ENCODE assay signal across 8 cellular contexts in genomic region chr19:1652471-1653299, GRCh38. TPM values are rescaled to one million over a fixed set of nuclear protein-coding genes. Genes with fewer than 3 reads are reported as not detected.
DNase-seq lines count a peak whose midpoint lies in the region; ATAC-seq, FAIRE-seq and TF ChIP-seq lines count a peak whose summit lies in the region.

TSS of gene TCF3 (minus strand) at chr19:1652615. CDS start at chr19:1650248, 2,367 bp downstream.

- peak within 1 kb of the TSS; percentile 94 for H3K4me3 ChIP-seq in OCI-LY7 (ENCODE audit: low read depth, low read length, poor library complexity, severe bottlenecking)

- BruUV-seq in OCI-LY7 (replicated peaks; lab: Mats Ljungman, UMichigan), result no TSS peak

- H4K20me1 ChIP-seq in OCI-LY7 (ENCODE audit: insufficient read depth, low read length), result no peaks in the 10 kb centered on the region

- H3K4me1 ChIP-seq in OCI-LY7 (ENCODE audit: insufficient read depth, low read length, poor library complexity, severe bottlenecking), result peaks cover 54% of the 10 kb centered on the region

- no peak for FAIRE-seq in D721Med (lab: Jason Lieb, UNC)

- H2AFZ ChIP-seq in OCI-LY7 (ENCODE audit: low read length), result peak within 1 kb of the TSS; percentile 67; the same call in 1 of the 2 replicates

- H3K9me3 Mint-ChIP-seq in endothelial cell (ENCODE audit: unreplicated experiment) (no peaks in the 10 kb centered on the region), mesothelial cell of epicardium (no peaks in the 10 kb centered on the region)

- H3K4me1 Mint-ChIP-seq in endothelial cell (ENCODE audit: unreplicated experiment) (peaks cover 7% of the 10 kb centered on the region), mesothelial cell of epicardium (peaks cover 19% of the 10 kb centered on the region)

- H3K27ac Mint-ChIP-seq in endothelial cell (ENCODE audit: unreplicated experiment) (peak within 1 kb of the TSS; percentile 90), mesothelial cell of epicardium (peak within 1 kb of the TSS; percentile 98)

- intact Hi-C loops in OCI-LY7 (cut with micrococcal nuclease; ENCODE audit: unreplicated experiment), result loop anchor here (1.0 to 2.0 kb wide), 2 partner anchors 13 to 48 kb away; partner anchors contain the start of gene UQCR11

- H3K36me3 ChIP-seq in OCI-LY7 (ENCODE audit: insufficient read depth, low read length), result peaks cover 39% of the 10 kb centered on the region

- ATAC-seq in GM21526 (IDR thresholded peaks at IDR 0.05; ENCODE audit: low FRiP score, unreplicated experiment), result peak; percentile 59

- POLR2A ChIA-PET in OCI-LY7 (lab: Charles Lee), result interaction anchor here (1.1 to 1.2 kb wide), 2 partner anchors 11 to 13 kb away, joined by 4 to 7 read pairs; no protein-coding TSS in a partner anchor

- H3K79me2 ChIP-seq in OCI-LY7 (ENCODE audit: insufficient read depth, low read depth, low read length), result peaks cover 38% of the 10 kb centered on the region

- H3K36me3 Mint-ChIP-seq in endothelial cell (ENCODE audit: low read depth, unreplicated experiment) (peaks cover 16% of the 10 kb centered on the region), mesothelial cell of epicardium (no peaks in the 10 kb centered on the region)

- H3K9me3 ChIP-seq in OCI-LY7 (ENCODE audit: low read length), result no peaks in the 10 kb centered on the region

- H3K4me3 Mint-ChIP-seq in endothelial cell (ENCODE audit: unreplicated experiment), result peak within 1 kb of the TSS; percentile 98
- H3K4me3 Mint-ChIP-seq in mesothelial cell of epicardium, result peak within 1 kb of the TSS; percentile 94

- H3K27me3 Mint-ChIP-seq in endothelial cell (ENCODE audit: unreplicated experiment) (peaks cover 3% of the 10 kb centered on the region), mesothelial cell of epicardium (ENCODE audit: low read depth) (no peaks in the 10 kb centered on the region)

- CTCF ChIA-PET in OCI-LY7 (lab: Charles Lee; ENCODE audit: unreplicated experiment), result interaction anchor here (1.4 kb wide), 1 partner anchor 16 kb away, joined by 3 read pairs; no protein-coding TSS in a partner anchor

- peak within 1 kb of the TSS; percentile 98 for H3K27ac ChIP-seq in OCI-LY7 (ENCODE audit: low read depth, low read length, poor library complexity, severe bottlenecking)

- H3K4me2 ChIP-seq in OCI-LY7 (ENCODE audit: low read length), result peak within 1 kb of the TSS; percentile 93

- no peak for TF ChIP-seq CTCF in D721Med (IDR thresholded peaks at IDR 0.05; ENCODE audit: insufficient read depth, missing control alignments)
- no peak for TF ChIP-seq CTCF in OCI-LY7 (conservative IDR thresholded peaks at IDR 0.05; ENCODE audit: low read length)
- no peak for TF ChIP-seq CTCF in endothelial cell (IDR thresholded peaks at IDR 0.05; ENCODE audit: unreplicated experiment)
- no peak for TF ChIP-seq CTCF in mesothelial cell of epicardium (IDR thresholded peaks at IDR 0.05; ENCODE audit: unreplicated experiment)

- DNase-seq in D721Med (ENCODE audit: insufficient read length, low spot score), result peak; percentile 99
- DNase-seq in HuH-7.5 (ENCODE audit: low spot score), result peak; percentile 100
- peak; percentile 100 for DNase-seq in OCI-LY7 (ENCODE audit: low spot score)
- peak; percentile 98 for DNase-seq in activated T-cell treated with anti-CD3 and anti-CD28 coated beads for 1 hour (ENCODE audit: low read depth)
- peak; percentile 98 for DNase-seq in endothelial cell (ENCODE audit: low spot score)
- peak; percentile 96 to 98 for DNase-seq in mesothelial cell of epicardium (ENCODE audit: low spot score in 2 of 2, unreplicated experiment in 2 of 2)
- peak; percentile 97 to 98 for DNase-seq in stimulated activated CD8-positive, alpha-beta memory T cell treated with anti-CD3 and anti-CD28 coated beads, Interleukin-15, amount 100 ng/mL, for 48 hours (ENCODE audit: low read depth in 2 of 2)

- no peaks in the 10 kb centered on the region for H3K9me2 ChIP-seq in OCI-LY7 (ENCODE audit: insufficient read depth, low read length)

RNA-seq across cellular contexts. Expression of gene TCF3, which starts in this region (rescaled TPM):
- total RNA-seq in OCI-LY7 (2014; rRNA removed; shearing (Covaris generic)), result 413 and 518 TPM in 2 replicates
- total RNA-seq in OCI-LY7 (2022), result 811 and 878 TPM in 2 replicates
- 255 TPM for total RNA-seq in endothelial cell (ENCODE audit: unreplicated experiment)
- total RNA-seq in mesothelial cell of epicardium, result 227 to 248 TPM (median 239 TPM) in 3 replicates

Comparison
In these comparisons a context has a peak if more than half of its experiments do, and no peak if none do; other contexts are left out.
1. Peak in every context shown above with its lines: DNase-seq, ATAC-seq, H3K4me3 ChIP-seq and H3K27ac ChIP-seq.